In the genomic region with DNA sequence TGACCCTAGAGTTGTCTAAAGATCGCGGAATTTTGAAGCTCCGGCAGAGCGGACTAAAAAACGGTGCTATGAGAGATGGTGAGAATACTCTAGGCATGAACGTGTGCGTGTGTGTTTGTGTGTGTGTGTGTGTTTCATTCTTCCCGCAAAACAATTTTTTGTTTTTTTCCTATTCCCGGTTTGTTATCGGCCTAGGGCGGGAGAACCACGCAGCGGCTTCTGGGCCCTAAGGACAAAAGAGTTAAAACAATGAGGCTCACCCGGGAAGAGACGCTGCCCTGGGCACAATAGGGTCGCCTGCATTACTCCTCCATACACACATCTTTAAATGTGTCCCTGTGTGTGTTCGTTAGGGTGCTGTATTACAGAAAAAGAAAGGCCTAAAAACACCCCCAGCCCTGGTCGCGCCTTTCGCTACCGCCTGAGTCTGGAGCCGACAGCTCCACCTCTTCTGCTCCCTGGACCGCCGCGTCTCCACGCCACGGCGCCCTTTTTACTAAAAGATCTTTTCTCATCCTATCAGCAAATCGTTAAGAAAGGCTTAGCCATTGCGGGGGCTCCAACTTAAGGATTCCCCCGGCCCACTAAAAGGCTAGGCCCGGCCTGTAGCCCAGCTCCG, we compare ENCODE assay signal across 1 cellular context.
TF ChIP-seq lines count a peak whose summit lies in the region.

No MANE protein-coding gene starts in this region.

TF ChIP-seq in H1, 55 proteins besides CTCF, POLR2A, EP300 and RAD21:
- TF ChIP-seq GTF2F1 (IDR thresholded peaks at IDR 0.05; ENCODE audit: borderline replicate concordance, low read depth, low read length): no peak
- TF ChIP-seq SIRT6 (IDR thresholded peaks at IDR 0.05; ENCODE audit: low read length): no peak
- TF ChIP-seq SAP30 (IDR thresholded peaks at IDR 0.05; ENCODE audit: insufficient read depth, insufficient replicate concordance, low read length): no peak
- TF ChIP-seq CEBPB (IDR thresholded peaks at IDR 0.05; ENCODE audit: low read depth, low read length): no peak
- no peak for TF ChIP-seq NRF1 (IDR thresholded peaks at IDR 0.05; ENCODE audit: low read depth, low read length)
- peak; percentile 76 for TF ChIP-seq EZH2 (IDR thresholded peaks at IDR 0.05; ENCODE audit: low read depth, low read length, severe bottlenecking)
- TF ChIP-seq CHD2 (IDR thresholded peaks at IDR 0.05; ENCODE audit: low read length): no peak
- no peak for TF ChIP-seq BACH1 (IDR thresholded peaks at IDR 0.05; ENCODE audit: low read length)
- TF ChIP-seq CBX5 (IDR thresholded peaks at IDR 0.05; ENCODE audit: low read depth, low read length): no peak
- TF ChIP-seq RFX5 (IDR thresholded peaks at IDR 0.05; ENCODE audit: borderline replicate concordance, low read depth, low read length): no peak
- TF ChIP-seq RXRA (IDR thresholded peaks at IDR 0.05; ENCODE audit: insufficient read depth, low read depth, low read length): no peak
- peak; percentile 67 for TF ChIP-seq RNF2 (IDR thresholded peaks at IDR 0.05; ENCODE audit: borderline replicate concordance, low read depth, low read length, missing control alignments, poor library complexity, severe bottlenecking)
- no peak for TF ChIP-seq MAFK (IDR thresholded peaks at IDR 0.05; ENCODE audit: low read depth, low read length)
- no peak for TF ChIP-seq BRCA1 (IDR thresholded peaks at IDR 0.05; ENCODE audit: low read depth, low read length)
- TF ChIP-seq, protein P1, sequence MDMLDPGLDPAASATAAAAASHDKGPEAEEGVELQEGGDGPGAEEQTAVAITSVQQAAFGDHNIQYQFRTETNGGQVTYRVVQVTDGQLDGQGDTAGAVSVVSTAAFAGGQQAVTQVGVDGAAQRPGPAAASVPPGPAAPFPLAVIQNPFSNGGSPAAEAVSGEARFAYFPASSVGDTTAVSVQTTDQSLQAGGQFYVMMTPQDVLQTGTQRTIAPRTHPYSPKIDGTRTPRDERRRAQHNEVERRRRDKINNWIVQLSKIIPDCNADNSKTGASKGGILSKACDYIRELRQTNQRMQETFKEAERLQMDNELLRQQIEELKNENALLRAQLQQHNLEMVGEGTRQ (IDR thresholded peaks at IDR 0.05; ENCODE audit: low read length): no peak
- TF ChIP-seq TAF1 (IDR thresholded peaks at IDR 0.05; ENCODE audit: low read depth, low read length): no peak
- TF ChIP-seq CREB1 (IDR thresholded peaks at IDR 0.05): no peak
- no peak for TF ChIP-seq POLR2AphosphoS5 (IDR thresholded peaks at IDR 0.05; ENCODE audit: low read depth, low read length)
- no peak for TF ChIP-seq FOSL1 (IDR thresholded peaks at IDR 0.05; ENCODE audit: insufficient read depth, low read depth, low read length)
- TF ChIP-seq SUZ12 (IDR thresholded peaks at IDR 0.05; ENCODE audit: low read length): peak; percentile 75
- TF ChIP-seq NANOG (IDR thresholded peaks at IDR 0.05; ENCODE audit: insufficient read depth, low read depth, low read length, poor library complexity, severe bottlenecking): no peak
- no peak for TF ChIP-seq HDAC2 (IDR thresholded peaks at IDR 0.05; ENCODE audit: borderline replicate concordance in 1 of 2, low read depth in 2 of 2, low read length in 2 of 2)
